In the genomic region with DNA sequence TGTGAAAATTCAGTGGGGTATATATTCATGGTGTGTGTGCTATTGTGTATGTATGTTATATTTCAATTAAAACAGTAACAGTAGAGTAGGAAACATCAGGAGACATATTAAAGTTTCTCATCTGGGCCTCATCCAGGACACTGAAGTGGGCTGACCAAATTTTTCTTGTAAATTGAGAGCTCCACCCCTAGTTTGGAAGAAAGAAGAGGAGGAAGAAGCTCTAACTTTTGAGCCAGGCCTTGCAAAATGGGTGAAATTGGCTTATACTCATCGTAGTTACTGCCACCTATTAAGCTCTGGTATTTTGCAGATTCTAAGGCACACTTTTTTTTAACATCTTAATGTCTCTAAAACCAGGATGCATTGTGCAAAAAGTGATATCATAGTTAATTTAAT, we compare ENCODE assay signal across 28 cellular contexts. TPM values are rescaled to one million over a fixed set of nuclear protein-coding genes. Genes with fewer than 3 reads are reported as not detected.
DNase-seq lines count a peak whose midpoint lies in the region; ATAC-seq and TF ChIP-seq lines count a peak whose summit lies in the region.
"Had no signal": no experiment of that assay in that cellular context is flagged by ENCODE, and none has a peak within 500 bp of the region (broad histone marks: within the 10 kb centered on the region; RNA-seq: fewer than 3 reads in every experiment).

No MANE protein-coding gene starts in this region.

- RAD21 ChIA-PET in HCT116 (lab: Charles Lee; ENCODE audit: low non-redundant PET in 1 of 2, low total read pairs in 2 of 2, uncharacterized antibody in 2 of 2, unreplicated experiment in 2 of 2): no interaction called here

- H3K9ac ChIP-seq in HCT116 (ENCODE audit: low read length): no peak overlapping the region
- H3K9ac ChIP-seq: SK-N-SH had no signal

- H3K36me3 ChIP-seq in HCT116 (ENCODE audit: control insufficient read depth in 1 of 2, insufficient read depth in 2 of 2, low read length in 2 of 2) (no peaks in the 10 kb centered on the region), esophagus muscularis mucosa (peaks cover 0 to 9% (median 4%) of the 10 kb centered on the region in 4 donors), transverse colon (no peaks in the 10 kb centered on the region)
- H3K36me3 ChIP-seq: neutrophil had no signal

- no peaks in the 10 kb centered on the region for H3K27me3 Mint-ChIP-seq in nephron (ENCODE audit: low read depth)
- H3K27me3 Mint-ChIP-seq: activated B cell treated with CpG ODN at 0.5 μM for 24 hours; activated T-cell treated with anti-CD3 and anti-CD28 coated beads, Interleukin-2, amount 50 U/mL, for 24 hours; central memory CD8-positive, alpha-beta T cell; progenitor cell of endocrine pancreas had no signal

- peaks cover 7 to 15% of the 10 kb centered on the region in 2 experiments; a peak in 3 of 4 replicates for H3K4me1 ChIP-seq in HCT116 (ENCODE audit: control insufficient read depth in 1 of 2, insufficient read depth in 2 of 2, low read length in 2 of 2)
- peaks cover 63 to 76% (median 73%) of the 10 kb centered on the region in 4 donors for H3K4me1 ChIP-seq in esophagus muscularis mucosa
- peaks cover 5 to 22% (median 16%) of the 10 kb centered on the region in 4 donors for H3K4me1 ChIP-seq in transverse colon
- H3K4me1 ChIP-seq: Caco-2 had no signal

- H3K27ac Mint-ChIP-seq in nephron: peak overlapping the region; percentile 85 to 89 (median 87)
- H3K27ac Mint-ChIP-seq: activated B cell treated with CpG ODN at 0.5 μM for 24 hours; activated naive CD8-positive, alpha-beta T cell treated with anti-CD3 and anti-CD28 coated beads, Interleukin-2, amount 10 ng/mL, durations not matched to agents 7 days and 5 days; activated T-cell treated with anti-CD3 and anti-CD28 coated beads, Interleukin-2, amount 50 U/mL, for 24 hours; GM23338; IgD-negative memory B cell; memory B cell; progenitor cell of endocrine pancreas; stimulated activated naive B cell treated with anti-CD40 and anti-IgM and Interleukin-4, amounts not matched to agents 10 μg/mL and 1 μg/mL and 100 μg/mL, for 72 hours had no signal

- TF ChIP-seq EP300 in esophagus muscularis mucosa (IDR thresholded peaks at IDR 0.05) (no peak), transverse colon (IDR thresholded peaks at IDR 0.05; ENCODE audit: low read depth) (no peak)

- peaks cover 70% of the 10 kb centered on the region for H3K4me1 Mint-ChIP-seq in nephron
- H3K4me1 Mint-ChIP-seq: activated B cell treated with CpG ODN at 0.5 μM for 24 hours; activated naive CD8-positive, alpha-beta T cell treated with anti-CD3 and anti-CD28 coated beads, Interleukin-2, amount 10 ng/mL, durations not matched to agents 7 days and 5 days; central memory CD8-positive, alpha-beta T cell; IgD-negative memory B cell; memory B cell had no signal

- no peak overlapping the region for H2AFZ ChIP-seq in HCT116 (ENCODE audit: low read depth, low read length, poor library complexity, severe bottlenecking)
- H2AFZ ChIP-seq: GM23338 had no signal

- H3K4me3 ChIP-seq in HCT116 (replicated peaks in 1 of 2; ENCODE audit: low read depth in 1 of 2, low read length in 2 of 2): no peak overlapping the region
- no peak overlapping the region for H3K4me3 ChIP-seq in esophagus muscularis mucosa
- no peak overlapping the region for H3K4me3 ChIP-seq in transverse colon
- H3K4me3 ChIP-seq: GM23338, testis had no signal

- TF ChIP-seq RAD21 in HCT116 (IDR thresholded peaks at IDR 0.05; ENCODE audit: low read depth): no peak

- H3K27me3 ChIP-seq in HCT116 (ENCODE audit: insufficient read depth, low read length) (no peaks in the 10 kb centered on the region), esophagus muscularis mucosa (no peaks in the 10 kb centered on the region), transverse colon (no peaks in the 10 kb centered on the region)
- H3K27me3 ChIP-seq: testis had no signal

- H3K9me2 ChIP-seq in HCT116 (ENCODE audit: insufficient read depth): no peaks in the 10 kb centered on the region
- H3K9me2 ChIP-seq: SK-N-SH had no signal

- peaks cover 8% of the 10 kb centered on the region for H3K9me3 Mint-ChIP-seq in nephron
- H3K9me3 Mint-ChIP-seq: central memory CD8-positive, alpha-beta T cell had no signal

- no TSS peak for BruUV-seq in HCT116 (replicated peaks; lab: Mats Ljungman, UMichigan)

- POLR2A ChIA-PET in HCT116 (lab: Charles Lee): interaction anchor here (0.7 kb wide), 1 partner anchor 34 kb away, joined by 4 read pairs; a partner anchor contains a TSS

- CTCF ChIA-PET in HCT116 (lab: Charles Lee): interaction anchor here (1.0 to 2.1 kb wide), 4 partner anchors 10 to 22 kb away, joined by 3 to 9 read pairs (median 4); no protein-coding TSS in a partner anchor

- H3K4me2 ChIP-seq in HCT116 (ENCODE audit: low read length): peak overlapping the region; percentile 31; the same call in 1 of the 2 replicates
- H3K4me2 ChIP-seq: SK-N-SH had no signal

- H3K27ac ChIP-seq in HCT116 (ENCODE audit: low read depth, low read length) (no peak overlapping the region), esophagus muscularis mucosa (replicated peaks in 1 of 4) (peak overlapping the region; percentile 84 to 86 (median 86)), transverse colon (peak overlapping the region; percentile 46 to 84 (median 68))
- H3K27ac ChIP-seq: C4-2B, neutrophil, testis had no signal

- H3K4me3 Mint-ChIP-seq in nephron: peak overlapping the region in 1 of 3 experiments; percentile 14
- H3K4me3 Mint-ChIP-seq: activated B cell treated with CpG ODN at 0.5 μM for 24 hours; activated naive CD8-positive, alpha-beta T cell treated with anti-CD3 and anti-CD28 coated beads, Interleukin-2, amount 10 ng/mL, durations not matched to agents 7 days and 5 days; activated T-cell treated with anti-CD3 and anti-CD28 coated beads, Interleukin-2, amount 50 U/mL, for 24 hours; central memory CD8-positive, alpha-beta T cell; GM23338; IgD-negative memory B cell; memory B cell; stimulated activated naive B cell treated with anti-CD40 and anti-IgM and Interleukin-4, amounts not matched to agents 10 μg/mL and 1 μg/mL and 100 μg/mL, for 72 hours had no signal

- DNase-seq in HCT116 (ENCODE audit: low read depth, low spot score) (no peak), esophagus muscularis mucosa (ENCODE audit: extremely low spot score) (no peak), transverse colon (no peak)
- no peak for DNase-seq in stimulated activated CD4-positive, alpha-beta T cell treated with anti-CD3 and anti-CD28 coated beads, Interleukin-2, amount 100 ng/mL, for 24 hours
- DNase-seq: activated CD4-positive, alpha-beta T cell treated with anti-CD3 and anti-CD28 coated beads, Interleukin-2, amount 50 U/mL, for 1 hour; activated effector memory CD4-positive, alpha-beta T cell treated with anti-CD3 and anti-CD28 coated beads, Interleukin-2, amount 50 U/mL, for 16 hours; activated naive CD8-positive, alpha-beta T cell treated with anti-CD3 and anti-CD28 coated beads, Interleukin-2, amount 10 ng/mL, durations not matched to agents 7 days and 5 days; Caco-2; hypothalamus; NCI-H146; NCI-H526 treated with DMSO at 0.1 percent for 48 hours; NK-92 treated with Interleukin-12 subunit alpha and Interleukin-12 subunit beta, amount 100 ng/mL, for 24 hours; stimulated activated naive B cell treated with anti-CD40 and anti-IgM and Interleukin-4, amounts not matched to agents 10 μg/mL and 1 μg/mL and 100 μg/mL, for 72 hours; testis had no signal

- TF ChIP-seq POLR2A in HCT116 (IDR thresholded peaks at IDR 0.05; ENCODE audit: borderline replicate concordance, extremely low read depth, insufficient read depth, insufficient read length) (no peak), esophagus muscularis mucosa (IDR thresholded peaks at IDR 0.05; ENCODE audit: low read depth) (no peak), transverse colon (IDR thresholded peaks at IDR 0.05) (no peak)

- no peak for ATAC-seq in HCT116
- no peak for ATAC-seq in GM21619 (IDR thresholded peaks at IDR 0.05; ENCODE audit: unreplicated experiment)
- no peak for ATAC-seq in GM19351 (IDR thresholded peaks at IDR 0.05; ENCODE audit: unreplicated experiment)
- ATAC-seq: stimulated activated naive B cell treated with anti-CD40 and anti-IgM and Interleukin-4, amounts not matched to agents 10 μg/mL and 1 μg/mL and 100 μg/mL, for 72 hours had no signal

- intact Hi-C loops in HCT116 (cut with micrococcal nuclease) (no loop called here), esophagus muscularis mucosa (cut with DNase I) (no loop called here), transverse colon (cut with DNase I; ENCODE audit: low total_unique reads) (no loop called here)

- in situ Hi-C loops in transverse colon (cut with MboI; ENCODE audit: low pct_ligation_motif_present in 1 of 4, low pct_unique_long_range_greater_than_20kb in 1 of 4, low sequenced_read_pairs in 3 of 4): no loop called here

- 26% methylated on average over 1 of the region's 1 CpG for WGBS in esophagus muscularis mucosa
- 40 to 64% methylated on average over 1 of the region's 1 CpG for WGBS in transverse colon (ENCODE audit: low coverage in 1 of 2), 2 donors

- H4K20me1 ChIP-seq in HCT116 (ENCODE audit: insufficient read depth): no peaks in the 10 kb centered on the region

- TF ChIP-seq CTCF in HCT116 (IDR thresholded peaks at IDR 0.05 in 2 of 3, conservative IDR thresholded peaks at IDR 0.05 in 1 of 3; ENCODE audit: borderline replicate concordance in 1 of 3, insufficient read depth in 1 of 3, low read depth in 2 of 3, low read length in 2 of 3) (no peak), esophagus muscularis mucosa (IDR thresholded peaks at IDR 0.05) (no peak), nephron (IDR thresholded peaks at IDR 0.05; ENCODE audit: unreplicated experiment in 3 of 3) (no peak), transverse colon (IDR thresholded peaks at IDR 0.05) (no peak)

- H3K9me3 ChIP-seq in HCT116 (ENCODE audit: control insufficient read depth in 1 of 2, insufficient read depth in 1 of 2, low read depth in 1 of 2, low read length in 2 of 2) (no peaks in the 10 kb centered on the region), esophagus muscularis mucosa (peaks cover 0 to 8% (median 2%) of the 10 kb centered on the region in 4 donors), transverse colon (no peaks in the 10 kb centered on the region)
- H3K9me3 ChIP-seq: neutrophil, testis had no signal

- H3K79me2 ChIP-seq in HCT116 (ENCODE audit: insufficient read depth, low read length): no peaks in the 10 kb centered on the region

- peaks cover 8% of the 10 kb centered on the region for H3K36me3 Mint-ChIP-seq in nephron (ENCODE audit: low read depth)

RNA-seq across cellular contexts. Expression of a gene that starts 33.7 kb away (rescaled TPM):
- 18.3 TPM for total RNA-seq in HCT116 (2021; ENCODE audit: unreplicated experiment)
- polyA plus RNA-seq in HCT116 (2012): 11.6 and 16.8 TPM in 2 replicates
- 10 to 100 TPM; 27.7 to 70.1 (median 50.2) TPM for total RNA-seq in esophagus muscularis mucosa
- 10 to 100 TPM in 1 of 4 donors, 1 to 10 TPM in 3; 2.6 to 28.9 (median 4.9) TPM for total RNA-seq in transverse colon
- total RNA-seq: HT-29 had no signal
